8 cellular contexts compared by ENCODE assay signal in the genomic region with DNA sequence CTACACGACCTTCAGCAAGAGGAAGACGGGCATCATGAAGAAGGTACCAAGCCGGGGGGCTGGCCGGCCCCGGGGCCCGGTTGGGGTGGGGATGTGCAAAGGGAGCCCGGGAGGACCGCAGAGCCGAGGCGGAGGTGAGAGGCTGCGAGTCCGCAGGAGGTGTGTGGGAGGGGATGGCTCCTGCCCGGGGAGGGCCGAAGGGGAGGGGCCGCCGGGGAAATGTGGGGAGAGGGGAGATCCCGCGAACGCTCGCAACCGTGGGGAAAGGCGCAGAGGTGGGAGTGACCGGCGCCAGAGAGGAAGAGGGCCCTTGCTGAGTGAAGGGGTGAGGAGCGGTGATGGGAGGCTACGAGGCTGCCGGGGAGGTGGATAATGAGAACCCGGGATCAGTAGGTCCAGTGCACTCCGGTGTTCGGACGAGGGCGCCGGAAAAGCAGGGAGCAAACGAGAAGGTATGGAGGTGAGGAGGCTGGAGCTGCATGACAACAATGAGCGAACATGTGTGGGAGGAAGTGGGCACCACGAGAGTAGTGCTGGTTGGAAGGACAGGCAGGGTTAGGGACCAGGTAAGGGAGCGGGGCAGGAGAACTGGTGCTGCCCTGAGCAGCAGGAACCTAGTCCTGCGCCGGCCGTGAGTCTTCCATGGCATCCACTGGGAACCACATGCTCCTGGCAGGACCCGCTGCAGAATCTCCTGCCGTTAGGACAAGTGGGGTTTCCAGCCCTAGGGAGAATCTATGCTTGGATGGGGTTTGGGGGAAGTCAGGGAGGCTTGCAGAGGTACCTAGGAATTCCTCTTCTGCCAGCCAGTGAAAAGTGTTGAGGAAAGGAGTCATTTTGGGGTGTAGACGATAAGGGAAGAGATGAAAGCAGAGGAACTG. TPM values are rescaled to one million over a fixed set of nuclear protein-coding genes. Genes with fewer than 3 reads are reported as not detected.
DNase-seq lines count a peak whose midpoint lies in the region; ATAC-seq and TF ChIP-seq lines count a peak whose summit lies in the region.

No MANE protein-coding gene starts in this region.

- peak; percentile 16 for DNase-seq in DMS153 (lab: John Stamatoyannopoulos, UW)
- peak; percentile 72 for DNase-seq in Karpas-422
- DNase-seq in WERI-Rb-1 = peak; percentile 76
- DNase-seq in central memory CD8-positive, alpha-beta T cell (ENCODE audit: low spot score in 2 of 2) = peak; percentile 15 to 20
- peak; percentile 65 for DNase-seq in left lobe of liver (ENCODE audit: low spot score)
- DNase-seq in stimulated activated CD4-positive, alpha-beta T cell treated with anti-CD3 and anti-CD28 coated beads, Interleukin-1b, Interleukin-23, amount 100 ng/mL, for 4 hours (ENCODE audit: low read depth in 2 of 2) = peak; percentile 24 to 51

- H3K36me3 ChIP-seq in Karpas-422 (ENCODE audit: insufficient read depth, low read length) (peaks cover 19% of the 10 kb centered on the region; the same call in 1 of the 2 replicates), WERI-Rb-1 (peaks cover 35% of the 10 kb centered on the region)

- H3K27me3 Mint-ChIP-seq in central memory CD8-positive, alpha-beta T cell = no peaks in the 10 kb centered on the region

- peaks cover 39% of the 10 kb centered on the region for H3K79me2 ChIP-seq in Karpas-422 (ENCODE audit: low read length)

- peak overlapping the region; percentile 90 for H3K4me3 ChIP-seq in Karpas-422 (ENCODE audit: low read length)
- peak overlapping the region; percentile 51 for H3K4me3 ChIP-seq in WERI-Rb-1 (ENCODE audit: low read depth, low read length)

- H3K4me1 Mint-ChIP-seq in central memory CD8-positive, alpha-beta T cell = peaks cover 45% of the 10 kb centered on the region

- H3K27ac Mint-ChIP-seq in central memory CD8-positive, alpha-beta T cell (ENCODE audit: low read depth) = peak overlapping the region; percentile 92

- H3K9me3 Mint-ChIP-seq in central memory CD8-positive, alpha-beta T cell = no peaks in the 10 kb centered on the region

- H3K4me1 ChIP-seq in Karpas-422 (ENCODE audit: low read length) = peaks cover 35% of the 10 kb centered on the region

- no peak for ATAC-seq in central memory CD8-positive, alpha-beta T cell (replicated peaks; ENCODE audit: extremely low read depth, poor library complexity, severe bottlenecking)
- ATAC-seq in left lobe of liver (peak; percentile 3), GM18502 (IDR thresholded peaks at IDR 0.05; ENCODE audit: poor library complexity, unreplicated experiment) (no peak), GM18868 (IDR thresholded peaks at IDR 0.05; ENCODE audit: unreplicated experiment) (no peak)

- peak overlapping the region; percentile 97 for H3K9ac ChIP-seq in Karpas-422 (ENCODE audit: low read length)

- TF ChIP-seq CTCF in WERI-Rb-1 (IDR thresholded peaks at IDR 0.05; ENCODE audit: low read depth, low read length) = no peak

- H3K9me3 ChIP-seq in Karpas-422 (ENCODE audit: low read length) (no peaks in the 10 kb centered on the region), WERI-Rb-1 (ENCODE audit: severe bottlenecking) (no peaks in the 10 kb centered on the region)

- H3K4me3 Mint-ChIP-seq in central memory CD8-positive, alpha-beta T cell = peak overlapping the region; percentile 86

- H3K27ac ChIP-seq in Karpas-422 (ENCODE audit: low read length) (peak overlapping the region; percentile 69), WERI-Rb-1 (peak overlapping the region; percentile 85)

- no peak overlapping the region for H2AFZ ChIP-seq in Karpas-422 (ENCODE audit: low read length)

- H3K27me3 ChIP-seq in Karpas-422 (ENCODE audit: low read length) (no peaks in the 10 kb centered on the region), WERI-Rb-1 (ENCODE audit: insufficient read depth, low read depth, severe bottlenecking) (no peaks in the 10 kb centered on the region)

- H3K36me3 Mint-ChIP-seq in central memory CD8-positive, alpha-beta T cell (ENCODE audit: insufficient read depth) = peaks cover 22% of the 10 kb centered on the region

- H3K9me2 ChIP-seq in Karpas-422 (replicated peaks; ENCODE audit: insufficient read depth, low read length) = no peaks in the 10 kb centered on the region

- H4K20me1 ChIP-seq in Karpas-422 (ENCODE audit: insufficient read depth, low read depth, low read length) = peaks cover 30% of the 10 kb centered on the region

- H3K4me2 ChIP-seq in Karpas-422 (ENCODE audit: low read depth, low read length, poor library complexity, severe bottlenecking) = peak overlapping the region; percentile 95

RNA-seq across cellular contexts. Expression of a gene that starts 1.3 kb away (rescaled TPM):
- 27.4 and 42.5 TPM in 2 replicates for total RNA-seq in Karpas-422 (2014; rRNA removed; shearing (Covaris generic); ENCODE audit: low replicate concordance)
- total RNA-seq in left lobe of liver = 6.7 TPM

RNA-seq across cellular contexts. Expression of a gene that starts 9.6 kb away (rescaled TPM):
- 34.9 and 64.6 TPM in 2 replicates for total RNA-seq in Karpas-422 (2014; rRNA removed; shearing (Covaris generic); ENCODE audit: low replicate concordance)
- 18.1 TPM for total RNA-seq in left lobe of liver

RNA-seq across cellular contexts. Expression of a gene that starts 56.9 kb away (rescaled TPM):
- total RNA-seq in Karpas-422 (2014; rRNA removed; shearing (Covaris generic); ENCODE audit: low replicate concordance) = 59.0 and 157 TPM in 2 replicates
- total RNA-seq in left lobe of liver = 80.4 TPM

Comparison
In these comparisons a context has a peak if more than half of its experiments do, and no peak if none do; other contexts are left out.
1. DNase-seq: peak in every context shown above with its lines; median percentile 76 in WERI-Rb-1; 72 in Karpas-422; 65 in left lobe of liver; 38 in stimulated activated CD4-positive, alpha-beta T cell treated with anti-CD3 and anti-CD28 coated beads, Interleukin-1b, Interleukin-23, amount 100 ng/mL, for 4 hours; 18 in central memory CD8-positive, alpha-beta T cell; 16 in DMS153.